In the genomic region with DNA sequence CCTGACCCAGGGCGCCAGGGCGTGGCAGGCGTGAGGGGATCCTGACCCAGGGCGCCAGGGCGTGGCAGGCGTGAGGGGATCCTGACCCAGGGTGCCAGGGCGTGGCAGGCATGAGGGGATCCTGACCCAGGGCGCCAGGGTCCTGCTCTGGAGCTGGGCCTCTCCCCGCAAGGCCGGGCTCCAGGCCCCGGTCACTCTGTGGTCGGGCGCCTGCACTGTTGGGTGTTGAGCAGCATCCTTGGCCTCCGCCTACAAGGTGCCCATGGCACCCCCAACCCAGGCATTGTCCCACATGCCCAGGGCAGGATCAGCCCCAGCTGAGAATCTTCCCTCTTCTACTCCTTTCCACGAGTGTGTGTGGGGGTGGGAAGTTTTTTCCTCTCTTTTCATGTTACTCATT, we compare ENCODE assay signal across 4 cellular contexts. TPM values are rescaled to one million over a fixed set of nuclear protein-coding genes. Genes with fewer than 3 reads are reported as not detected.
"Had no signal": no experiment of that assay in that cellular context is flagged by ENCODE, and none has a peak within 500 bp of the region (broad histone marks: within the 10 kb centered on the region; RNA-seq: fewer than 3 reads in every experiment).

No MANE protein-coding gene starts in this region.

RNA-seq across cellular contexts. Expression of gene GAL3ST2, which starts 33.6 kb away (rescaled TPM):
- total RNA-seq: GM23248, H4, HT1080 had no signal
- polyA plus RNA-seq: GM23248, IgD-negative memory B cell had no signal
